8 cellular contexts compared by ENCODE assay signal in the genomic region with DNA sequence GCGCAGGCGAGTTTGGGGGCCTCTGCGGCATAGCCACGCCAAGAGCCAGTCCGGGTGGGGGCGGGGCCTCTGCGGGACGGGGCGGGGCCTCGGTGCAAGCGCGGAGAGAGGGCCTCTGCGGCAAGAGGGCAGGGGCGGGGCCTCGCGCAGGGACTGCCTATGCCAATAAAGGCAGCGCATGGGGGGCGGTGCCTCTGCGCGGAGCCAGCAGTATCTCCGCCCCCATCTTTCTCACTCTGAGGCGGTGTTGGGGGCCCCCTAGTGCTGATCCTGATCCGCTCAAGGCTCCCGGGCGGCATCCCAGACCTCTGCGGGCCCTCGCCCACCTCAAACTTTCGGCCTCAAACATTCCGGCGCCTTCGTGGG.
A peak's percentile ranks its signal among the peaks of the same experiment; 100 is the strongest.
DNase-seq lines count a peak whose midpoint lies in the region; ATAC-seq and TF ChIP-seq lines count a peak whose summit lies in the region.

No MANE protein-coding gene starts in this region.

- ATAC-seq in HG02981 (IDR thresholded peaks at IDR 0.05; ENCODE audit: unreplicated experiment) (peak; percentile 88), HG03457 (IDR thresholded peaks at IDR 0.05; ENCODE audit: unreplicated experiment) (no peak)

- peak; percentile 42 to 84 (median 71) for DNase-seq in T-helper 2 cell
- DNase-seq in anterior cingulate cortex (lab: John Stamatoyannopoulos, UW) = peak in 57 of 58 donors; percentile 28 to 95 (median 81)
- DNase-seq in iPS DF 4.7 (ENCODE audit: extremely low read depth, low spot score) = peak; percentile 68
- peak; percentile 16 to 68 for DNase-seq in stimulated activated CD4-positive, alpha-beta T cell treated with anti-CD3 and anti-CD28 coated beads, Interleukin-15, amount 100 ng/mL, for 1 hour (ENCODE audit: low read depth in 1 of 2, low spot score in 1 of 2)
- DNase-seq in NCI-H446 (lab: John Stamatoyannopoulos, UW) = no peak

- peak; percentile 34 for TF ChIP-seq CTCF in GM12873 (IDR thresholded peaks at IDR 0.05; ENCODE audit: insufficient read depth, low read depth, low read length, missing control alignments)

Comparison
In these comparisons a context has a peak if more than half of its experiments do, and no peak if none do; other contexts are left out.
1. DNase-seq: peak in T-helper 2 cell (5 of 5), anterior cingulate cortex (57 of 58), iPS DF 4.7 (single experiment) and stimulated activated CD4-positive, alpha-beta T cell treated with anti-CD3 and anti-CD28 coated beads, Interleukin-15, amount 100 ng/mL, for 1 hour (2 of 2); none in NCI-H446 (0 of 2).